Comparison of ENCODE assay signal across 6 cellular contexts in genomic region chr2:238327751-238328150, GRCh38.
"Had no signal": no experiment of that assay in that cellular context is flagged by ENCODE, and none has a peak within 500 bp of the region (broad histone marks: within the 10 kb centered on the region; RNA-seq: fewer than 3 reads in every experiment).

No MANE protein-coding gene starts in this region.

- DNase-seq: H9, HCEC 1CT, HFFc6 had no signal

- H3K4me3 ChIP-seq: GM23338 had no signal

- H2AFZ ChIP-seq: GM23338 had no signal

- H3K27ac ChIP-seq: HL-60 had no signal

- H3K4me2 ChIP-seq: GM23338 had no signal

- ATAC-seq: GM23338, HepG2 had no signal
